16 cellular contexts compared by ENCODE assay signal in the genomic region with DNA sequence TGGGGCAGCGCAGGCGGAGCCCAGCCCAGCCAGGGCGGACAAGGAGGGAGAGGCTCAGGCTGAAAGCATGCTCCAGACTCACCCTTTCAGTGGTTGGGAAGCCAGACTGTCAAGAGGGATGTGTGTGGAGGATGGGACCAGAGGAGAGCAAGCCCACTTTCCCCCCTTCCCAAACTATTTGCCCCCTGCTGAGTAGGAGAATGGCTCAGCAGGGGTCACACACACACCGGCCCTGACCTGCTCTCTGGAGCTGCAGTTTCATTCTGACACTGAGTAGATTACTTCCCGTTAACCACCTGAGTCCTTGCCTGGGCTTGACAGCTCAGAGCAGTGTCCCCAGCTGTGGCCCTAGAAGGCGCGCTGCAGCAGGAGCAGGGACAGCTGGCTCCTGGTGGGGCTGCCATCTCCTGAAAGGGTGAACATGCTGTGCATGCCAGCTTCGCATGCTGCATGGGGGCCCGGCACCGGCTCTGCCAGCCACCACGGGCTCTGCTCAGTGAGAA. TPM values are rescaled to one million over a fixed set of nuclear protein-coding genes. Genes with fewer than 3 reads are reported as not detected.
A peak's percentile ranks its signal among the peaks of the same experiment; 100 is the strongest.
DNase-seq lines count a peak whose midpoint lies in the region; ATAC-seq and TF ChIP-seq lines count a peak whose summit lies in the region.
"Had no signal": no experiment of that assay in that cellular context is flagged by ENCODE, and none has a peak within 500 bp of the region (broad histone marks: within the 10 kb centered on the region; RNA-seq: fewer than 3 reads in every experiment).

No MANE protein-coding gene starts in this region.

- no peak overlapping the region for H3K27ac Mint-ChIP-seq in endodermal cell
- H3K27ac Mint-ChIP-seq: HFFc6, nephron progenitor cell had no signal

- no peaks in the 10 kb centered on the region for H4K20me1 ChIP-seq in hepatocyte (ENCODE audit: insufficient read depth, poor library complexity, severe bottlenecking)

- no peak overlapping the region for H2BK120ac ChIP-seq in mesenchymal stem cell (ENCODE audit: low read depth, low read length)

- H3K4me3 Mint-ChIP-seq in endodermal cell, result peak overlapping the region; percentile 30
- H3K4me3 Mint-ChIP-seq: activated CD8-positive, alpha-beta T cell treated with anti-CD3 and anti-CD28 coated beads, Interleukin-2, amount 10 ng/mL, durations not matched to agents 7 days and 5 days; HFFc6; nephron progenitor cell had no signal

- H3K27ac ChIP-seq in endodermal cell (ENCODE audit: low read depth, low read length) (no peak overlapping the region), hepatocyte (no peak overlapping the region), mesenchymal stem cell (ENCODE audit: low read length, poor library complexity, severe bottlenecking) (no peak overlapping the region)

- no peak overlapping the region for H4K8ac ChIP-seq in mesenchymal stem cell (ENCODE audit: low read length)

- H2BK12ac ChIP-seq in mesenchymal stem cell (ENCODE audit: low read length in 2 of 2), result no peak overlapping the region

- H3K4me3 ChIP-seq in endodermal cell (ENCODE audit: low read length), result peak overlapping the region; percentile 36
- H3K4me3 ChIP-seq in hepatocyte, result no peak overlapping the region
- H3K4me3 ChIP-seq in mesenchymal stem cell (ENCODE audit: insufficient read depth in 1 of 2, low read depth in 1 of 2, low read length in 2 of 2), result no peak overlapping the region

- peaks cover 38% of the 10 kb centered on the region for H3K4me1 Mint-ChIP-seq in endodermal cell

- H3K9me3 Mint-ChIP-seq in endodermal cell, result no peaks in the 10 kb centered on the region
- H3K9me3 Mint-ChIP-seq: HFFc6, nephron progenitor cell had no signal

- peaks cover 19% of the 10 kb centered on the region for H3K36me3 Mint-ChIP-seq in endodermal cell (ENCODE audit: low read depth)

- H2AFZ ChIP-seq in hepatocyte (no peak overlapping the region), mesenchymal stem cell (ENCODE audit: low read depth, low read length) (no peak overlapping the region)

- H3K4ac ChIP-seq in mesenchymal stem cell (ENCODE audit: low read depth in 1 of 2, low read length in 2 of 2), result no peak overlapping the region

- peaks cover 25% of the 10 kb centered on the region for H3K27me3 Mint-ChIP-seq in endodermal cell (ENCODE audit: insufficient read depth)

- 21 to 31% methylated on average over 4 to 11 of the region's 11 CpGs for WGBS in endodermal cell (ENCODE audit: insufficient coverage in 1 of 2, insufficient read length in 1 of 2), 2 experiments
- 56% methylated on average over 11 of the region's 11 CpGs for WGBS in hepatocyte (ENCODE audit: low lambda C conversion rate, missing lambda C conversion rate)
- 36% methylated on average over 11 of the region's 11 CpGs for WGBS in mesenchymal stem cell

- H3K36me3 ChIP-seq in endodermal cell (ENCODE audit: control insufficient read depth, insufficient read depth, low read length), result peaks cover 42% of the 10 kb centered on the region
- no peaks in the 10 kb centered on the region for H3K36me3 ChIP-seq in hepatocyte (replicated peaks; ENCODE audit: insufficient read depth, low read depth)
- peaks cover 0 to 63% of the 10 kb centered on the region in 2 experiments for H3K36me3 ChIP-seq in mesenchymal stem cell (ENCODE audit: control insufficient read depth in 1 of 2, insufficient read depth in 2 of 2, low read depth in 1 of 2, low read length in 2 of 2)

- H3K79me2 ChIP-seq in hepatocyte, result no peaks in the 10 kb centered on the region

- peak; percentile 77 for DNase-seq in NCI-H1694 treated with DMSO at 0.1 percent for 48 hours (lab: John Stamatoyannopoulos, UW)
- DNase-seq in endodermal cell, result peak; percentile 95
- DNase-seq in retina, result peak; percentile 62
- DNase-seq in hepatocyte (ENCODE audit: low spot score), result no peak
- no peak for DNase-seq in mesenchymal stem cell
- no peak for DNase-seq in NCI-H2029 (lab: John Stamatoyannopoulos, UW)
- DNase-seq: activated CD8-positive, alpha-beta T cell treated with anti-CD3 and anti-CD28 coated beads, Interleukin-2, amount 10 ng/mL, durations not matched to agents 7 days and 5 days; activated naive CD4-positive, alpha-beta T cell treated with Interleukin-2 at 50 U/mL for 16 hours; HFFc6; nephron progenitor cell; stimulated activated CD8-positive, alpha-beta memory T cell treated with anti-CD3 and anti-CD28 coated beads, Interleukin-4, amount 100 ng/mL, for 48 hours had no signal

- H3K23ac ChIP-seq in mesenchymal stem cell (ENCODE audit: low read length in 2 of 2), result no peak overlapping the region

- no peak overlapping the region for H4K91ac ChIP-seq in mesenchymal stem cell (ENCODE audit: low read length)

- ATAC-seq in GM18867 (IDR thresholded peaks at IDR 0.05; ENCODE audit: unreplicated experiment), result peak; percentile 42
- ATAC-seq: activated CD8-positive, alpha-beta T cell treated with anti-CD3 and anti-CD28 coated beads, Interleukin-2, amount 10 ng/mL, durations not matched to agents 7 days and 5 days had no signal

- H3K9me3 ChIP-seq in endodermal cell (ENCODE audit: control insufficient read depth, low read length), result no peaks in the 10 kb centered on the region
- no peaks in the 10 kb centered on the region for H3K9me3 ChIP-seq in hepatocyte (ENCODE audit: low read depth)
- no peaks in the 10 kb centered on the region for H3K9me3 ChIP-seq in mesenchymal stem cell (ENCODE audit: control insufficient read depth, low read length)

- no peak overlapping the region for H3K18ac ChIP-seq in mesenchymal stem cell (ENCODE audit: low read depth in 1 of 2, low read length in 2 of 2)

- no peak overlapping the region for H2AK5ac ChIP-seq in mesenchymal stem cell (ENCODE audit: low read length, severe bottlenecking)

- no peaks in the 10 kb centered on the region for H3K27me3 ChIP-seq in endodermal cell (ENCODE audit: control insufficient read depth, insufficient read depth, low read length, poor library complexity, severe bottlenecking)
- H3K27me3 ChIP-seq in hepatocyte, result peaks cover 15% of the 10 kb centered on the region
- peaks cover 0 to 44% of the 10 kb centered on the region in 2 experiments for H3K27me3 ChIP-seq in mesenchymal stem cell (ENCODE audit: control insufficient read depth in 1 of 2, insufficient read depth in 1 of 2, low read length in 2 of 2)

- H3K79me1 ChIP-seq in mesenchymal stem cell (replicated peaks; ENCODE audit: low read length, poor library complexity, severe bottlenecking), result no peaks in the 10 kb centered on the region

- no peak overlapping the region for H3K14ac ChIP-seq in mesenchymal stem cell (ENCODE audit: low read length in 2 of 2)

- H2BK15ac ChIP-seq in mesenchymal stem cell (ENCODE audit: low read depth, poor library complexity, severe bottlenecking), result no peak overlapping the region

- peaks cover 24% of the 10 kb centered on the region for H3K4me1 ChIP-seq in endodermal cell (ENCODE audit: control insufficient read depth, insufficient read depth, low read length)
- H3K4me1 ChIP-seq in hepatocyte (ENCODE audit: insufficient read depth), result peaks cover 16% of the 10 kb centered on the region
- peaks cover 12% of the 10 kb centered on the region for H3K4me1 ChIP-seq in mesenchymal stem cell (ENCODE audit: control insufficient read depth, insufficient read depth, low read depth, low read length)

- no peaks in the 10 kb centered on the region for H3K9me2 ChIP-seq in hepatocyte (replicated peaks; ENCODE audit: insufficient read depth)

- H3K4me2 ChIP-seq in hepatocyte, result no peak overlapping the region
- H3K4me2 ChIP-seq in mesenchymal stem cell (ENCODE audit: low read length, poor library complexity, severe bottlenecking), result no peak overlapping the region

- TF ChIP-seq CTCF in endodermal cell (conservative IDR thresholded peaks at IDR 0.05) (no peak), hepatocyte (IDR thresholded peaks at IDR 0.05; ENCODE audit: poor library complexity) (no peak)

- no peak overlapping the region for H3K9ac ChIP-seq in endodermal cell (ENCODE audit: extremely low read depth, low read length, poor library complexity, severe bottlenecking)
- no peak overlapping the region for H3K9ac ChIP-seq in mesenchymal stem cell (ENCODE audit: low read length)

- H2BK5ac ChIP-seq in mesenchymal stem cell (ENCODE audit: low read depth, low read length, poor library complexity, severe bottlenecking), result no peak overlapping the region

RNA-seq across cellular contexts. Expression of gene CNTN2, which starts 51.6 kb away (rescaled TPM):
- total RNA-seq in endodermal cell, result under 1 TPM in 1 of 2 donors, not detected in 1; 0.13 TPM
- 91.1 TPM for polyA plus RNA-seq in endodermal cell (2013, experiment 1 of 2)
- polyA plus RNA-seq in endodermal cell (2013, experiment 2 of 2), result 76.3 TPM
- 0.36 and 9.7 TPM in 2 replicates for total RNA-seq in hepatocyte
- 0.49 TPM in 1 of 2 replicates, not detected in the other for polyA plus RNA-seq in hepatocyte
- not detected for polyA plus RNA-seq in mesenchymal stem cell (2013, experiment 1 of 2)
- polyA plus RNA-seq in mesenchymal stem cell (2013, experiment 2 of 2), result not detected
- total RNA-seq: activated CD8-positive, alpha-beta T cell treated with anti-CD3 and anti-CD28 coated beads, Interleukin-2, amount 10 ng/mL, durations not matched to agents 7 days and 5 days; fibroblast of lung; HFFc6; M059J; T-helper 2 cell treated with Interferon-gamma antibody and Interleukin-4, amounts not matched to agents 100 ng/mL and 5 ng/mL, for 36 hours had no signal
- polyA plus RNA-seq: fibroblast of lung, keratinocyte had no signal

Comparison
In these comparisons a context has a peak if more than half of its experiments do, and no peak if none do; other contexts are left out.
1. DNase-seq: peak in NCI-H1694 treated with DMSO at 0.1 percent for 48 hours (single experiment), endodermal cell (single experiment) and retina (single experiment); none in hepatocyte (single experiment), mesenchymal stem cell (single experiment) and NCI-H2029 (single experiment).